Comparison of ENCODE assay signal across 21 cellular contexts in genomic region chr1:16922885-16923431, GRCh38. TPM values are rescaled to one million over a fixed set of nuclear protein-coding genes. Genes with fewer than 3 reads are reported as not detected.
DNase-seq lines count a peak whose midpoint lies in the region; ATAC-seq and TF ChIP-seq lines count a peak whose summit lies in the region.
"Had no signal": no experiment of that assay in that cellular context is flagged by ENCODE, and none has a peak within 500 bp of the region (broad histone marks: within the 10 kb centered on the region; RNA-seq: fewer than 3 reads in every experiment).

No MANE protein-coding gene starts in this region.

- H3K27ac ChIP-seq in RWPE2 (ENCODE audit: poor library complexity, severe bottlenecking) (no peak overlapping the region), mammary epithelial cell (ENCODE audit: insufficient read depth, low read depth, low read length) (no peak overlapping the region)
- H3K27ac ChIP-seq: adrenal gland, heart left ventricle, left lung, sigmoid colon, SJSA1, stomach had no signal

- H3K79me2 ChIP-seq in mammary epithelial cell (ENCODE audit: insufficient read depth, low read length), result no peaks in the 10 kb centered on the region

- 92% methylated on average over 16 of the region's 18 CpGs for WGBS in mammary epithelial cell (ENCODE audit: low coverage, missing lambda C conversion rate)

- no peak overlapping the region for H3K9ac ChIP-seq in mammary epithelial cell (ENCODE audit: insufficient read depth, low read length)

- DNase-seq in DMS53 (lab: John Stamatoyannopoulos, UW) (peak; percentile 12), DMS53 treated with DMSO at 0.1 percent for 48 hours (lab: John Stamatoyannopoulos, UW; ENCODE audit: unreplicated experiment) (no peak), COLO668 (lab: John Stamatoyannopoulos, UW; ENCODE audit: unreplicated experiment) (peak; percentile 30), RWPE2 (ENCODE audit: low spot score) (peak; percentile 65), iPS-NIHi11 (ENCODE audit: low spot score) (peak; percentile 23), mammary epithelial cell (no peak), MG63 (no peak), activated gamma-delta T cell (lab: John Stamatoyannopoulos, UW) (no peak)
- DNase-seq: 8988T; activated B cell treated with CpG ODN at 0.5 μM for 24 hours; adrenal gland; CD4-positive, CD25-positive, alpha-beta regulatory T cell; NCI-H1930; NK-92 treated with Interleukin-12 subunit alpha and Interleukin-12 subunit beta, amount 100 ng/mL, for 24 hours; sigmoid colon; stomach had no signal

- no peaks in the 10 kb centered on the region for H3K9me3 ChIP-seq in RWPE2 (ENCODE audit: severe bottlenecking)
- H3K9me3 ChIP-seq in mammary epithelial cell (replicated peaks; ENCODE audit: insufficient read depth, low read length), result no peaks in the 10 kb centered on the region
- H3K9me3 ChIP-seq in MG63, result no peaks in the 10 kb centered on the region
- H3K9me3 ChIP-seq: adrenal gland, heart left ventricle, left lung, sigmoid colon, SJSA1, stomach had no signal

- no peaks in the 10 kb centered on the region for H3K36me3 ChIP-seq in RWPE2 (ENCODE audit: low read depth)
- H3K36me3 ChIP-seq in mammary epithelial cell (ENCODE audit: insufficient read depth, low read length), result no peaks in the 10 kb centered on the region
- H3K36me3 ChIP-seq in MG63, result no peaks in the 10 kb centered on the region
- H3K36me3 ChIP-seq: adrenal gland, heart left ventricle, sigmoid colon, SJSA1 had no signal

- in situ Hi-C loops in mammary epithelial cell (cut with MboI; ENCODE audit: low sequenced_read_pairs in 2 of 2), result no loop called here

- H3K4me1 ChIP-seq in RWPE2 (ENCODE audit: insufficient read depth, poor library complexity, severe bottlenecking) (peaks cover 19% of the 10 kb centered on the region), mammary epithelial cell (ENCODE audit: insufficient read depth, low read length) (peaks cover 30% of the 10 kb centered on the region)
- H3K4me1 ChIP-seq: adrenal gland, SJSA1 had no signal

- H3K4me3 ChIP-seq in RWPE2 (ENCODE audit: severe bottlenecking), result no peak overlapping the region
- no peak overlapping the region for H3K4me3 ChIP-seq in mammary epithelial cell (replicated peaks in 1 of 3; ENCODE audit: insufficient read depth in 1 of 3, low read depth in 2 of 3, low read length in 3 of 3)
- no peak overlapping the region for H3K4me3 ChIP-seq in MG63
- H3K4me3 ChIP-seq: adrenal gland, heart left ventricle, left lung, sigmoid colon, SJSA1, stomach had no signal

- no peak overlapping the region for H2AFZ ChIP-seq in mammary epithelial cell (ENCODE audit: low read depth, low read length)

- no peak for ATAC-seq in RWPE2 (ENCODE audit: low read depth)
- ATAC-seq: heart left ventricle, left lung had no signal

- no peaks in the 10 kb centered on the region for H4K20me1 ChIP-seq in mammary epithelial cell (ENCODE audit: insufficient read depth, low read length)

- BruUV-seq in mammary epithelial cell (replicated peaks; lab: Mats Ljungman, UMichigan), result no TSS peak

- dilution Hi-C loops in mammary epithelial cell (cut with HindIII; ENCODE audit: low sequenced_read_pairs), result no loop called here

- CTCF ChIA-PET in mammary epithelial cell (lab: Charles Lee; ENCODE audit: low non-redundant PET), result no interaction called here

- intact Hi-C loops in mammary epithelial cell (cut with micrococcal nuclease), result no loop called here

- TF ChIP-seq CTCF in RWPE2 (IDR thresholded peaks at IDR 0.05; ENCODE audit: poor library complexity, severe bottlenecking), result no peak
- TF ChIP-seq CTCF in mammary epithelial cell (conservative IDR thresholded peaks at IDR 0.05 in 1 of 2, IDR thresholded peaks at IDR 0.05 in 1 of 2; ENCODE audit: extremely low read depth in 1 of 2, insufficient read depth in 1 of 2, low read depth in 1 of 2, low read length in 2 of 2), result no peak

- no peak overlapping the region for H3K4me2 ChIP-seq in mammary epithelial cell (ENCODE audit: insufficient read depth, low read depth, low read length)

- H3K27me3 ChIP-seq in RWPE2 (ENCODE audit: insufficient read depth, poor library complexity, severe bottlenecking) (no peaks in the 10 kb centered on the region), mammary epithelial cell (ENCODE audit: insufficient read depth, low read length) (no peaks in the 10 kb centered on the region), MG63 (no peaks in the 10 kb centered on the region)
- H3K27me3 ChIP-seq: adrenal gland, heart left ventricle, SJSA1 had no signal

RNA-seq across cellular contexts. Expression of gene CROCC, which starts 1.2 kb away (rescaled TPM):
- total RNA-seq in mammary epithelial cell, result 10 to 100 TPM in 1 of 2 donors, 1 to 10 TPM in 1; 7.2 to 16.4 TPM
- 4.6 TPM for polyA plus RNA-seq in mammary epithelial cell
- polyA minus RNA-seq in mammary epithelial cell, result 0.83 TPM
- total RNA-seq in MG63 (2014; rRNA removed; shearing (Covaris generic); ENCODE audit: low replicate concordance), result 18.1 and 36.9 TPM in 2 replicates

RNA-seq across cellular contexts. Expression of gene RNU1-2, which starts 27.2 kb away (rescaled TPM):
- total RNA-seq in mammary epithelial cell, result 1,000 to 10,000 TPM in 1 of 2 donors, under 1 TPM in 1; under 0.01 to 1,042 TPM
- not detected for polyA plus RNA-seq in mammary epithelial cell
- polyA minus RNA-seq in mammary epithelial cell, result under 0.01 TPM
- not detected in 2 replicates for total RNA-seq in MG63 (2014; rRNA removed; shearing (Covaris generic); ENCODE audit: low replicate concordance)
- total RNA-seq: myocyte had no signal
- polyA plus RNA-seq: adrenal gland, esophagus, heart left ventricle, sigmoid colon, stomach had no signal

RNA-seq across cellular contexts. Expression of gene MFAP2, which starts 57.5 kb away (rescaled TPM):
- 10 to 100 TPM in 1 of 2 donors, 1 to 10 TPM in 1; 4.4 to 12.8 TPM for total RNA-seq in mammary epithelial cell
- 3.6 TPM for polyA plus RNA-seq in mammary epithelial cell
- polyA minus RNA-seq in mammary epithelial cell, result not detected
- 112 and 123 TPM in 2 replicates for total RNA-seq in MG63 (2014; rRNA removed; shearing (Covaris generic); ENCODE audit: low replicate concordance)
- total RNA-seq: activated B cell treated with CpG ODN at 0.5 μM for 24 hours; CD4-positive, CD25-positive, alpha-beta regulatory T cell had no signal
- polyA plus RNA-seq: CD4-positive, CD25-positive, alpha-beta regulatory T cell had no signal

Comparison
In these comparisons a context has a peak if more than half of its experiments do, and no peak if none do; other contexts are left out.
1. DNase-seq: peak in DMS53 (single experiment), COLO668 (single experiment), RWPE2 (single experiment) and iPS-NIHi11 (single experiment); none in DMS53 treated with DMSO at 0.1 percent for 48 hours (single experiment), mammary epithelial cell (single experiment), MG63 (single experiment) and activated gamma-delta T cell (single experiment).